Comparison of ENCODE assay signal across 19 cellular contexts in genomic region chr5:73825219-73825618, GRCh38.
"Had no signal": no experiment of that assay in that cellular context is flagged by ENCODE, and none has a peak within 500 bp of the region (broad histone marks: within the 10 kb centered on the region; RNA-seq: fewer than 3 reads in every experiment).

No MANE protein-coding gene starts in this region.

- FAIRE-seq: pancreas, urothelium cell line had no signal

- H3K36me3 ChIP-seq: cardiac muscle cell, left lung, neutrophil, pancreas had no signal

- ATAC-seq: activated CD4-positive, CD25-positive, alpha-beta regulatory T cell treated with anti-CD3 and anti-CD28 coated beads, Interleukin-2, amount 50 U/mL, for 24 hours; pancreas; right cardiac atrium; stimulated activated naive CD8-positive, alpha-beta T cell treated with anti-CD3 and anti-CD28 coated beads, Interleukin-15, Interleukin-2, amounts not matched to agents 100 U/mL and 50 U/mL, for 24 hours had no signal

- DNase-seq: activated CD4-positive, alpha-beta memory T cell treated with anti-CD3 and anti-CD28 coated beads, Interleukin-2, amount 10 ng/mL, durations not matched to agents 7 days and 5 days; activated CD4-positive, alpha-beta T cell treated with anti-CD3 and anti-CD28 coated beads, Interleukin-2, amount 10 ng/mL, durations not matched to agents 24 days and 14 days; activated effector memory CD4-positive, alpha-beta T cell treated with anti-CD3 and anti-CD28 coated beads, Interleukin-2, amount 50 U/mL, for 16 hours; activated naive CD4-positive, alpha-beta T cell treated with anti-CD3 and anti-CD28 coated beads, Interleukin-2, amount 10 ng/mL, durations not matched to agents 7 days and 5 days; amygdala; cortex of kidney; endodermal cell; left lung; midbrain; pancreas; right cardiac atrium; stimulated activated CD4-positive, alpha-beta T cell treated with anti-CD3 and anti-CD28 coated beads, Interleukin-12 subunit alpha, Interleukin-12 subunit beta, amount 100 ng/mL, for 4 hours; stimulated activated CD4-positive, alpha-beta T cell treated with anti-CD3 and anti-CD28 coated beads, Interleukin-4, amount 100 ng/mL, for 4 hours; stimulated activated naive CD8-positive, alpha-beta T cell treated with anti-CD3 and anti-CD28 coated beads, Interleukin-15, Interleukin-2, amounts not matched to agents 100 U/mL and 50 U/mL, for 24 hours had no signal

- H3K9me3 ChIP-seq: left lung, neutrophil, pancreas, tibial nerve had no signal

- H3K4me3 ChIP-seq: cardiac muscle cell, left lung, pancreas, tibial nerve had no signal

- H3K27me3 ChIP-seq: cardiac muscle cell, left lung, neutrophil, pancreas, tibial nerve had no signal

- H3K27ac ChIP-seq: cardiac muscle cell, left lung, neutrophil had no signal
